14 cellular contexts compared by ENCODE assay signal in genomic region chr12:3175238-3175637, GRCh38.
A peak's percentile ranks its signal among the peaks of the same experiment; 100 is the strongest.
DNase-seq lines count a peak whose midpoint lies in the region; ATAC-seq and TF ChIP-seq lines count a peak whose summit lies in the region.
"Had no signal": no experiment of that assay in that cellular context is flagged by ENCODE, and none has a peak within 500 bp of the region (broad histone marks: within the 10 kb centered on the region; RNA-seq: fewer than 3 reads in every experiment).

No MANE protein-coding gene starts in this region.

- no peak for DNase-seq in H9
- no peak for DNase-seq in WTC11 (ENCODE audit: low spot score)
- DNase-seq in left ventricle myocardium inferior = no peak
- peak; percentile 56 for DNase-seq in osteoblast (ENCODE audit: insufficient read length, low spot score, missing footprints)
- no peak for DNase-seq in DMS 273 (lab: John Stamatoyannopoulos, UW; ENCODE audit: unreplicated experiment)
- no peak for DNase-seq in prostate gland (ENCODE audit: low spot score)
- DNase-seq in DMS153 treated with DMSO at 0.1 percent for 48 hours (lab: John Stamatoyannopoulos, UW; ENCODE audit: unreplicated experiment) = no peak
- DNase-seq: ACHN; CD4-positive, CD25-positive, alpha-beta regulatory T cell; DMS 273 treated with DMSO at 0.1 percent for 48 hours; GM23248; H7 had no signal

- H2BK5ac ChIP-seq in H9 (ENCODE audit: insufficient read length, low read length) = no peak overlapping the region

- H3K23me2 ChIP-seq in H9 (ENCODE audit: insufficient read length, low read depth, low read length, poor library complexity, severe bottlenecking) = peaks cover 7% of the 10 kb centered on the region

- H3K4me3 Mint-ChIP-seq in H9 (no peak overlapping the region), WTC11 (no peak overlapping the region)
- H3K4me3 Mint-ChIP-seq: CD4-positive, CD25-positive, alpha-beta regulatory T cell had no signal

- H3K36me3 Mint-ChIP-seq in H9 (ENCODE audit: insufficient read depth in 1 of 3, low read depth in 3 of 3) = no peaks in the 10 kb centered on the region
- no peaks in the 10 kb centered on the region for H3K36me3 Mint-ChIP-seq in WTC11
- H3K36me3 Mint-ChIP-seq: CD4-positive, CD25-positive, alpha-beta regulatory T cell had no signal

- POLR2A ChIA-PET in WTC11 (lab: Charles Lee) = no interaction called here

- no peak overlapping the region for H4K5ac ChIP-seq in H9 (ENCODE audit: insufficient read length, low read depth, low read length)

- H3K79me1 ChIP-seq in H9 (ENCODE audit: insufficient read depth, low read depth, low read length, poor library complexity, severe bottlenecking) = no peaks in the 10 kb centered on the region

- H3K56ac ChIP-seq in H9 (ENCODE audit: insufficient read length, low read depth, low read length) = no peak overlapping the region

- no peak overlapping the region for H2BK120ac ChIP-seq in H9 (ENCODE audit: low read depth, low read length, poor library complexity, severe bottlenecking)

- H3K14ac ChIP-seq in H9 (ENCODE audit: insufficient read depth, low read length) = peak overlapping the region; percentile 70; the same call in 1 of the 2 replicates

- H3K4me1 Mint-ChIP-seq in H9 = peaks cover 40 to 54% of the 10 kb centered on the region in 2 experiments
- peaks cover 61% of the 10 kb centered on the region for H3K4me1 Mint-ChIP-seq in WTC11

- no peak for TF ChIP-seq CTCF in H9 (conservative IDR thresholded peaks at IDR 0.05)
- TF ChIP-seq CTCF in WTC11 (IDR thresholded peaks at IDR 0.05) = no peak
- no peak for TF ChIP-seq CTCF in left ventricle myocardium inferior (IDR thresholded peaks at IDR 0.05; ENCODE audit: borderline replicate concordance)
- TF ChIP-seq CTCF in osteoblast (IDR thresholded peaks at IDR 0.05; ENCODE audit: extremely low read depth, low read depth, low read length) = no peak
- TF ChIP-seq CTCF in prostate gland (IDR thresholded peaks at IDR 0.05) = no peak

- intact Hi-C loops in left ventricle myocardium inferior (cut with micrococcal nuclease) (no loop called here), prostate gland (cut with DNase I) (no loop called here)

- H3K36me3 ChIP-seq in left ventricle myocardium inferior (no peaks in the 10 kb centered on the region), osteoblast (ENCODE audit: insufficient read depth, low read length) (no peaks in the 10 kb centered on the region), prostate gland (no peaks in the 10 kb centered on the region)
- H3K36me3 ChIP-seq: BLaER1 treated with 17β-estradiol and CSF1 and Interleukin-3, amounts not matched to agents 10 nM and 100 nM had no signal

- H2AFZ ChIP-seq in H9 (ENCODE audit: low read length) = no peak overlapping the region
- no peak overlapping the region for H2AFZ ChIP-seq in osteoblast (ENCODE audit: low read length)
- H2AFZ ChIP-seq: GM23248 had no signal

- no peak overlapping the region for H3K4ac ChIP-seq in H9 (ENCODE audit: low read depth, low read length)

- H3K4me2 ChIP-seq in H9 (ENCODE audit: insufficient read depth, insufficient read length, low read length) = no peak overlapping the region
- H3K4me2 ChIP-seq in osteoblast (ENCODE audit: insufficient read depth, low read length) = no peak overlapping the region

- H4K91ac ChIP-seq in H9 (ENCODE audit: insufficient read length, low read depth, low read length) = no peak overlapping the region

- H3K23ac ChIP-seq in H9 (ENCODE audit: insufficient read length, low read depth, low read length) = no peak overlapping the region

- CTCF ChIA-PET in WTC11 (lab: Charles Lee) = interaction anchor here (1.4 kb wide), 2 partner anchors 36 to 100 kb away, joined by 3 read pairs; no protein-coding TSS in a partner anchor

- peaks cover 9% of the 10 kb centered on the region; the same call in 1 of the 2 replicates for H3K4me1 ChIP-seq in H9 (ENCODE audit: insufficient read depth, low read length)
- peaks cover 76% of the 10 kb centered on the region for H3K4me1 ChIP-seq in left ventricle myocardium inferior
- H3K4me1 ChIP-seq in osteoblast (ENCODE audit: insufficient read depth, low read length) = peaks cover 12% of the 10 kb centered on the region
- no peaks in the 10 kb centered on the region for H3K4me1 ChIP-seq in prostate gland (replicated peaks)

- no peak overlapping the region for H4K8ac ChIP-seq in H9 (replicated peaks; ENCODE audit: insufficient read length, low read depth, low read length)

- H3T11ph ChIP-seq in H9 (ENCODE audit: low read length) = no peak overlapping the region

- H3K27ac ChIP-seq in H9 (ENCODE audit: insufficient read length, low read depth, low read length) (no peak overlapping the region), left ventricle myocardium inferior (replicated peaks) (peak overlapping the region; percentile 36), osteoblast (ENCODE audit: low read depth, low read length) (no peak overlapping the region), prostate gland (no peak overlapping the region)
- H3K27ac ChIP-seq: BLaER1 treated with 17β-estradiol and CSF1 and Interleukin-3, amounts not matched to agents 10 nM and 100 nM; GM23248 had no signal

- no peak overlapping the region for H2AK5ac ChIP-seq in H9 (ENCODE audit: insufficient read length, low read length)

- H3K79me2 ChIP-seq in H9 (ENCODE audit: insufficient read depth, low read length) (no peaks in the 10 kb centered on the region), osteoblast (ENCODE audit: insufficient read depth, low read length) (no peaks in the 10 kb centered on the region)

- no peak overlapping the region for H2BK12ac ChIP-seq in H9 (ENCODE audit: insufficient read length, low read depth, low read length)

- no peak for TF ChIP-seq POLR2A in prostate gland (IDR thresholded peaks at IDR 0.05)

- H3K9me3 ChIP-seq in H9 (ENCODE audit: control insufficient read depth, low read depth, low read length) (no peaks in the 10 kb centered on the region), left ventricle myocardium inferior (replicated peaks) (no peaks in the 10 kb centered on the region), osteoblast (ENCODE audit: low read depth, low read length) (no peaks in the 10 kb centered on the region), prostate gland (no peaks in the 10 kb centered on the region)
- H3K9me3 ChIP-seq: BLaER1 treated with 17β-estradiol and CSF1 and Interleukin-3, amounts not matched to agents 10 nM and 100 nM had no signal

- H3K18ac ChIP-seq in H9 (ENCODE audit: insufficient read length, low read depth, low read length) = no peak overlapping the region

- no peaks in the 10 kb centered on the region for H3K27me3 Mint-ChIP-seq in H9 (ENCODE audit: low read depth)
- no peaks in the 10 kb centered on the region for H3K27me3 Mint-ChIP-seq in WTC11 (ENCODE audit: low read depth)

- H4K20me1 ChIP-seq in H9 (ENCODE audit: control insufficient read depth, insufficient read depth, insufficient read length) = no peaks in the 10 kb centered on the region
- peaks cover 5% of the 10 kb centered on the region for H4K20me1 ChIP-seq in osteoblast (ENCODE audit: insufficient read depth, low read length)

- no peak overlapping the region for H3K9ac ChIP-seq in H9 (ENCODE audit: extremely low read depth, insufficient read length, low read length)
- H3K9ac ChIP-seq: GM23248 had no signal

- no peaks in the 10 kb centered on the region for H3K27me3 ChIP-seq in H9 (ENCODE audit: insufficient read depth, low read length)
- H3K27me3 ChIP-seq in left ventricle myocardium inferior (ENCODE audit: low read depth) = no peaks in the 10 kb centered on the region
- H3K27me3 ChIP-seq in osteoblast (ENCODE audit: insufficient read depth, low read length) = no peaks in the 10 kb centered on the region
- H3K27me3 ChIP-seq in prostate gland (replicated peaks; ENCODE audit: insufficient read depth) = no peaks in the 10 kb centered on the region

- H3K4me3 ChIP-seq in left ventricle myocardium inferior (no peak overlapping the region), osteoblast (ENCODE audit: insufficient read depth, low read length) (no peak overlapping the region), prostate gland (no peak overlapping the region)
- H3K4me3 ChIP-seq: BLaER1 treated with 17β-estradiol and CSF1 and Interleukin-3, amounts not matched to agents 10 nM and 100 nM; GM12878; GM23248 had no signal

- H3K27ac Mint-ChIP-seq in H9 = peak overlapping the region in 2 of 3 experiments; percentile 32 to 82; a peak in 2 of 7 replicates
- peak overlapping the region; percentile 81 for H3K27ac Mint-ChIP-seq in WTC11
- H3K27ac Mint-ChIP-seq: CD4-positive, CD25-positive, alpha-beta regulatory T cell had no signal

- no peak for ATAC-seq in WTC11
- ATAC-seq: GM12878 had no signal

- no peak overlapping the region for H2BK15ac ChIP-seq in H9 (ENCODE audit: low read depth, low read length)

- H3K9me3 Mint-ChIP-seq in H9 = no peaks in the 10 kb centered on the region
- H3K9me3 Mint-ChIP-seq in WTC11 = no peaks in the 10 kb centered on the region

- H2BK20ac ChIP-seq in H9 (ENCODE audit: low read depth, low read length, poor library complexity, severe bottlenecking) = no peak overlapping the region

- no CpG with 5 or more reads among the region's 10 CpGs for WGBS in H9 (ENCODE audit: extremely low coverage, insufficient read length, low lambda C conversion rate)
- 82% methylated on average over 10 of the region's 10 CpGs for WGBS in prostate gland

TF ChIP-seq in WTC11, 78 proteins besides CTCF, POLR2A, EP300 and RAD21 (continues in another document):
- no peak for TF ChIP-seq MLX (CRISPR knock-in tag; IDR thresholded peaks at IDR 0.05)
